Comparison of ENCODE assay signal across 15 cellular contexts in genomic region chr4:122480023-122480422, GRCh38. TPM values are rescaled to one million over a fixed set of nuclear protein-coding genes. Genes with fewer than 3 reads are reported as not detected.
DNase-seq lines count a peak whose midpoint lies in the region; ATAC-seq and FAIRE-seq lines count a peak whose summit lies in the region.
"Had no signal": no experiment of that assay in that cellular context is flagged by ENCODE, and none has a peak within 500 bp of the region (broad histone marks: within the 10 kb centered on the region; RNA-seq: fewer than 3 reads in every experiment).

No MANE protein-coding gene starts in this region.

- ATAC-seq in GM18858 (IDR thresholded peaks at IDR 0.05; ENCODE audit: unreplicated experiment) (no peak), HG03135 (IDR thresholded peaks at IDR 0.05; ENCODE audit: unreplicated experiment) (no peak)
- ATAC-seq in stimulated activated effector memory CD8-positive, alpha-beta T cell treated with anti-CD3 and anti-CD28 coated beads, Interleukin-12 subunit alpha, Interleukin-12 subunit beta, amount 100 ng/mL, for 72 hours: no peak
- ATAC-seq: activated CD4-positive, CD25-positive, alpha-beta regulatory T cell treated with anti-CD3 and anti-CD28 coated beads, Interleukin-2, amount 50 U/mL, for 24 hours had no signal

- peak; percentile 90 for FAIRE-seq in RCC 7860 (lab: Jason Lieb, UNC)

- peaks cover 3% of the 10 kb centered on the region for H3K9me3 Mint-ChIP-seq in stimulated activated effector memory CD8-positive, alpha-beta T cell treated with anti-CD3 and anti-CD28 coated beads, Interleukin-12 subunit alpha, Interleukin-12 subunit beta, amount 100 ng/mL, for 72 hours

- DNase-seq in ACHN (peak; percentile 55), H4 (ENCODE audit: low spot score) (peak; percentile 84), RCC 7860 (ENCODE audit: low spot score) (peak; percentile 63), glomerular visceral epithelial cell (ENCODE audit: extremely low spot score) (peak; percentile 39), foreskin melanocyte (no peak)
- no peak for DNase-seq in stimulated activated effector memory CD8-positive, alpha-beta T cell treated with anti-CD3 and anti-CD28 coated beads, Interleukin-12 subunit alpha, Interleukin-12 subunit beta, amount 100 ng/mL, for 72 hours (ENCODE audit: low spot score in 2 of 2)
- DNase-seq: activated T-cell treated with anti-CD3 and anti-CD28 coated beads, Interleukin-2, amount 50 U/mL, for 48 hours; MM.1S; stomach had no signal

- H3K27ac Mint-ChIP-seq in stimulated activated effector memory CD8-positive, alpha-beta T cell treated with anti-CD3 and anti-CD28 coated beads, Interleukin-12 subunit alpha, Interleukin-12 subunit beta, amount 100 ng/mL, for 72 hours: no peak overlapping the region
- H3K27ac Mint-ChIP-seq: brain had no signal

- no peaks in the 10 kb centered on the region for H3K36me3 Mint-ChIP-seq in stimulated activated effector memory CD8-positive, alpha-beta T cell treated with anti-CD3 and anti-CD28 coated beads, Interleukin-12 subunit alpha, Interleukin-12 subunit beta, amount 100 ng/mL, for 72 hours
- H3K36me3 Mint-ChIP-seq: brain had no signal

- no peak overlapping the region for H3K4me3 Mint-ChIP-seq in stimulated activated effector memory CD8-positive, alpha-beta T cell treated with anti-CD3 and anti-CD28 coated beads, Interleukin-12 subunit alpha, Interleukin-12 subunit beta, amount 100 ng/mL, for 72 hours
- H3K4me3 Mint-ChIP-seq: brain had no signal

- H3K4me1 Mint-ChIP-seq in stimulated activated effector memory CD8-positive, alpha-beta T cell treated with anti-CD3 and anti-CD28 coated beads, Interleukin-12 subunit alpha, Interleukin-12 subunit beta, amount 100 ng/mL, for 72 hours: no peaks in the 10 kb centered on the region
- H3K4me1 Mint-ChIP-seq: brain had no signal

- in situ Hi-C loops in ACHN (cut with HindIII; ENCODE audit: low pct_ligation_motif_present, low pct_unique_long_range_greater_than_20kb, low sequenced_read_pairs): no loop called here

RNA-seq across cellular contexts. Expression of gene IL2, which starts 23.5 kb away (rescaled TPM):
- not detected in 2 replicates for total RNA-seq in H4 (2014; rRNA removed; shearing (Covaris generic))
- total RNA-seq: NCI-H460, SK-MEL-5 had no signal

Comparison
In these comparisons a context has a peak if more than half of its experiments do, and no peak if none do; other contexts are left out.
1. DNase-seq: peak in ACHN (single experiment), H4 (single experiment), RCC 7860 (single experiment) and glomerular visceral epithelial cell (single experiment); none in stimulated activated effector memory CD8-positive, alpha-beta T cell treated with anti-CD3 and anti-CD28 coated beads, Interleukin-12 subunit alpha, Interleukin-12 subunit beta, amount 100 ng/mL, for 72 hours (0 of 2) and foreskin melanocyte (single experiment).